In the genomic region with DNA sequence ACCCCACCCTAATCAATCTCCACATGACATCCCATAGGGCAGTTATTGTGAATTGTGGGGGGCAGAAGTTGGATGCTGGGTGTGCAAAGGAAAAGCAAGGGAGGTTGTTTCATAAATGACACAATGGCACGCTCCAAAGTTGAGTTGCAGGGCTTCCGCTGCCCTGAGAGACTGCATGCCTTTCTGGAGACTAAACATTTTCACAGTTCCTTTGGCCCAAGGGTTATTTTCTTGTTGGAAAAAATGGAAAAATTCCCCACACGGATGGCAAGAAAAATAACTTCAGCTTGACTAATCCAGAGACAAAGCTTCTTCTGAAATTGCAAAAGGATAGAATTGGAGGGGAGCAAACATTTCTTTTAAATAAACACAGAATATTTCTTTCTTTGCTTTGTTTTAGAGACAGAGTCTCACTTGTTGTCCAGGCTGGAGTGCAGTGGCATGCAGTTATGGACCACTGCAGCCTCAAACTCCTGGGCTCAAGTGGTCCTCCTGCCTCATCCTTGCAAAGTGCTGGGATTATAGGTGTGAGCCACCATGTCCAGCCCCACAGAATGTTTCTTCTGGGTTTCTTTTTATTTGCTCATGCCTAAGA, we compare ENCODE assay signal across 15 cellular contexts. TPM values are rescaled to one million over a fixed set of nuclear protein-coding genes. Genes with fewer than 3 reads are reported as not detected.
A peak's percentile ranks its signal among the peaks of the same experiment; 100 is the strongest.
DNase-seq lines count a peak whose midpoint lies in the region; ATAC-seq and TF ChIP-seq lines count a peak whose summit lies in the region.
"Had no signal": no experiment of that assay in that cellular context is flagged by ENCODE, and none has a peak within 500 bp of the region (broad histone marks: within the 10 kb centered on the region; RNA-seq: fewer than 3 reads in every experiment).

No MANE protein-coding gene starts in this region.

- TF ChIP-seq CTCF in breast epithelium (IDR thresholded peaks at IDR 0.05), result no peak
- TF ChIP-seq CTCF in MCF 10A (IDR thresholded peaks at IDR 0.05; ENCODE audit: unreplicated experiment), result no peak
- no peak for TF ChIP-seq CTCF in fibroblast of villous mesenchyme (IDR thresholded peaks at IDR 0.05; ENCODE audit: insufficient read depth, low read depth, low read length)
- no peak for TF ChIP-seq CTCF in thoracic aorta (IDR thresholded peaks at IDR 0.05)
- TF ChIP-seq CTCF in stomach (IDR thresholded peaks at IDR 0.05), result no peak

- H3K27ac ChIP-seq in breast epithelium, result peak overlapping the region; percentile 62 to 71
- H3K27ac ChIP-seq in thoracic aorta, result peak overlapping the region; percentile 74 to 75
- H3K27ac ChIP-seq in stomach, result peak overlapping the region in 1 of 5 donors; percentile 21
- H3K27ac ChIP-seq: 22Rv1 had no signal

- no peak overlapping the region for H3K4me3 ChIP-seq in breast epithelium
- no peak overlapping the region for H3K4me3 ChIP-seq in fibroblast of villous mesenchyme (ENCODE audit: low read depth, low read length)
- no peak overlapping the region for H3K4me3 ChIP-seq in thoracic aorta
- no peak overlapping the region for H3K4me3 ChIP-seq in stomach
- H3K4me3 ChIP-seq: GM23338 had no signal

- peaks cover 17% of the 10 kb centered on the region for H3K4me1 Mint-ChIP-seq in MCF 10A (ENCODE audit: insufficient read depth, unreplicated experiment)
- no peaks in the 10 kb centered on the region for H3K4me1 Mint-ChIP-seq in activated CD4-positive, alpha-beta memory T cell treated with anti-CD3 and anti-CD28 coated beads for 36 hours (ENCODE audit: low read depth)

- H3K27me3 Mint-ChIP-seq in MCF 10A (ENCODE audit: insufficient read depth, unreplicated experiment), result peaks cover 1% of the 10 kb centered on the region
- H3K27me3 Mint-ChIP-seq in activated CD4-positive, alpha-beta memory T cell treated with anti-CD3 and anti-CD28 coated beads for 36 hours, result peaks cover under 1% of the 10 kb centered on the region

- H3K27ac Mint-ChIP-seq in MCF 10A (ENCODE audit: low read depth, unreplicated experiment), result no peak overlapping the region
- H3K27ac Mint-ChIP-seq in activated CD4-positive, alpha-beta memory T cell treated with anti-CD3 and anti-CD28 coated beads for 36 hours, result no peak overlapping the region
- H3K27ac Mint-ChIP-seq: activated naive CD4-positive, alpha-beta T cell treated with anti-CD3 and anti-CD28 coated beads for 36 hours; GM23338 had no signal

- no peak overlapping the region for H3K4me3 Mint-ChIP-seq in MCF 10A (ENCODE audit: unreplicated experiment)
- H3K4me3 Mint-ChIP-seq in activated CD4-positive, alpha-beta memory T cell treated with anti-CD3 and anti-CD28 coated beads for 36 hours, result no peak overlapping the region
- H3K4me3 Mint-ChIP-seq: activated naive CD4-positive, alpha-beta T cell treated with anti-CD3 and anti-CD28 coated beads for 36 hours; GM23338 had no signal

- H3K9me3 Mint-ChIP-seq in MCF 10A (ENCODE audit: unreplicated experiment), result no peaks in the 10 kb centered on the region
- no peaks in the 10 kb centered on the region for H3K9me3 Mint-ChIP-seq in activated CD4-positive, alpha-beta memory T cell treated with anti-CD3 and anti-CD28 coated beads for 36 hours
- H3K9me3 Mint-ChIP-seq: activated naive CD4-positive, alpha-beta T cell treated with anti-CD3 and anti-CD28 coated beads for 36 hours; GM23338 had no signal

- no peak for TF ChIP-seq EP300 in stomach (IDR thresholded peaks at IDR 0.05)

- H3K27me3 ChIP-seq in breast epithelium (no peaks in the 10 kb centered on the region), thoracic aorta (replicated peaks; ENCODE audit: insufficient read depth) (no peaks in the 10 kb centered on the region), stomach (no peaks in the 10 kb centered on the region)

- intact Hi-C loops in breast epithelium (cut with DNase I; ENCODE audit: low total_unique reads), result no loop called here
- intact Hi-C loops in MCF 10A (cut with micrococcal nuclease), result no loop called here
- intact Hi-C loops in activated CD4-positive, alpha-beta memory T cell treated with anti-CD3 and anti-CD28 coated beads for 36 hours (cut with micrococcal nuclease), result no loop called here
- intact Hi-C loops in stomach (cut with DNase I; ENCODE audit: low total_unique reads), result no loop called here

- TF ChIP-seq POLR2A in breast epithelium (IDR thresholded peaks at IDR 0.05) (no peak), stomach (IDR thresholded peaks at IDR 0.05) (no peak)

- H3K9me3 ChIP-seq in breast epithelium (no peaks in the 10 kb centered on the region), thoracic aorta (no peaks in the 10 kb centered on the region), stomach (no peaks in the 10 kb centered on the region)
- H3K9me3 ChIP-seq: Caco-2 had no signal

- BruUV-seq in MCF 10A (replicated peaks; lab: Mats Ljungman, UMichigan), result no TSS peak

- no peaks in the 10 kb centered on the region for H3K36me3 Mint-ChIP-seq in MCF 10A (ENCODE audit: insufficient read depth, unreplicated experiment)
- H3K36me3 Mint-ChIP-seq in activated CD4-positive, alpha-beta memory T cell treated with anti-CD3 and anti-CD28 coated beads for 36 hours, result no peaks in the 10 kb centered on the region

- peak; percentile 39 for ATAC-seq in thoracic aorta (ENCODE audit: insufficient number of reproducible peaks, low FRiP score, low read depth)
- ATAC-seq: GM23338 had no signal

- CTCF ChIA-PET in MCF 10A (lab: Yijun Ruan, JAX), result interaction anchor here (0.6 to 0.7 kb wide), 2 partner anchors 21 to 164 kb away, joined by 3 read pairs; no protein-coding TSS in a partner anchor
- CTCF ChIA-PET in activated CD4-positive, alpha-beta memory T cell treated with anti-CD3 and anti-CD28 coated beads for 36 hours (lab: Charles Lee), result no interaction called here

- WGBS in stomach, 5 donors, result 68 to 85% (median 79%) methylated on average over 3 of the region's 3 CpGs

- POLR2A ChIA-PET in MCF 10A (lab: Yijun Ruan, JAX), result no interaction called here
- POLR2A ChIA-PET in activated CD4-positive, alpha-beta memory T cell treated with anti-CD3 and anti-CD28 coated beads for 36 hours (lab: Charles Lee), result no interaction called here

- H3K36me3 ChIP-seq in breast epithelium, result no peaks in the 10 kb centered on the region
- no peaks in the 10 kb centered on the region for H3K36me3 ChIP-seq in thoracic aorta
- H3K36me3 ChIP-seq in stomach, result no peaks in the 10 kb centered on the region

- DNase-seq in breast epithelium (ENCODE audit: low spot score in 2 of 2) (no peak), MCF 10A (ENCODE audit: unreplicated experiment) (no peak), amniotic stem cell (lab: John Stamatoyannopoulos, UW) (peak; percentile 78), fibroblast of villous mesenchyme (ENCODE audit: low read depth) (peak; percentile 49), thoracic aorta (ENCODE audit: low spot score) (no peak), NCI-H69 (lab: John Stamatoyannopoulos, UW) (no peak), stomach (no peak)
- no peak for DNase-seq in activated CD4-positive, alpha-beta memory T cell treated with anti-CD3 and anti-CD28 coated beads for 36 hours
- DNase-seq: activated CD4-positive, CD25-positive, alpha-beta regulatory T cell treated with anti-CD3 and anti-CD28 coated beads, Interleukin-2, amount 50 U/mL, for 72 hours; activated CD8-positive, alpha-beta memory T cell treated with anti-CD3 and anti-CD28 coated beads, Interleukin-2, amount 50 U/mL, for 48 hours; activated naive CD4-positive, alpha-beta T cell treated with anti-CD3 and anti-CD28 coated beads for 36 hours; Caco-2; central memory CD4-positive, alpha-beta T cell had no signal

- peaks cover 0 to 6% of the 10 kb centered on the region in 2 donors for H3K4me1 ChIP-seq in breast epithelium
- peaks cover 15 to 18% of the 10 kb centered on the region in 2 donors for H3K4me1 ChIP-seq in thoracic aorta (ENCODE audit: control insufficient read depth in 1 of 2, low read depth in 2 of 2)
- peaks cover 0 to 12% (median 6%) of the 10 kb centered on the region in 4 donors for H3K4me1 ChIP-seq in stomach

RNA-seq across cellular contexts. Expression of a gene that starts 19.1 kb away (rescaled TPM):
- total RNA-seq in breast epithelium (100 to 1,000 TPM; 333 to 609 (median 575) TPM), MCF 10A (2022) (67.8 and 70.4 TPM in 2 replicates), fibroblast of villous mesenchyme (2,255 and 2,551 TPM in 2 replicates), thoracic aorta (1,000 to 10,000 TPM in 1 of 2 donors, 100 to 1,000 TPM in 1; 927 to 1,440 TPM), stomach (1,000 to 10,000 TPM in 4 of 5 donors, 100 to 1,000 TPM in 1; 425 to 2,605 (median 1,087) TPM)
- total RNA-seq in activated CD4-positive, alpha-beta memory T cell treated with anti-CD3 and anti-CD28 coated beads for 36 hours, result 10 to 100 TPM; 10.8 to 11.4 TPM
- polyA plus RNA-seq in stomach, result 100 to 1,000 TPM; 230 to 494 (median 306) TPM

Comparison
In these comparisons a context has a peak if more than half of its experiments do, and no peak if none do; other contexts are left out.
1. DNase-seq: peak in amniotic stem cell (single experiment) and fibroblast of villous mesenchyme (single experiment); none in breast epithelium (0 of 2), MCF 10A (single experiment), thoracic aorta (single experiment), activated CD4-positive, alpha-beta memory T cell treated with anti-CD3 and anti-CD28 coated beads for 36 hours (single experiment), NCI-H69 (single experiment) and stomach (single experiment).